Comparison of ENCODE assay signal across 22 cellular contexts in the genomic region with DNA sequence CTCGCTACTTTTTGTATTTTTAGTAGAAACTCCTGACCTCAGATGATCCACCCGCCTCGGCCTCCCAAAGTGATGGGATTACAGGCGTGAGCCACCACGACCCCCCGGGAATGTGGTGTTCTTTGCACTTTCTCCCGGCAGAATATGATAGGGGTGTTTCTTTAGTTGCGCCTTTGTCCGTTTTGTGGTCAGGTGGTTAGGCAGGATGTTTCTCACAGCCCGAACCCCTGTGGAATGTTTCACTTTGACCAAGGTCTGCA. TPM values are rescaled to one million over a fixed set of nuclear protein-coding genes. Genes with fewer than 3 reads are reported as not detected.
DNase-seq lines count a peak whose midpoint lies in the region; ATAC-seq and TF ChIP-seq lines count a peak whose summit lies in the region.
"Had no signal": no experiment of that assay in that cellular context is flagged by ENCODE, and none has a peak within 500 bp of the region (broad histone marks: within the 10 kb centered on the region; RNA-seq: fewer than 3 reads in every experiment).

No MANE protein-coding gene starts in this region.

- H3K27me3 Mint-ChIP-seq in activated naive CD8-positive, alpha-beta T cell treated with anti-CD3 and anti-CD28 coated beads for 36 hours: no peaks in the 10 kb centered on the region
- H3K27me3 Mint-ChIP-seq in activated naive CD8-positive, alpha-beta T cell treated with anti-CD3 and anti-CD28 coated beads, Interleukin-2, amount 50 U/mL, for 24 hours: no peaks in the 10 kb centered on the region
- H3K27me3 Mint-ChIP-seq: activated CD4-positive, alpha-beta memory T cell treated with anti-CD3 and anti-CD28 coated beads, Interleukin-2, amount 10 ng/mL, durations not matched to agents 7 days and 5 days; effector memory CD8-positive, alpha-beta T cell had no signal

- H3K4me1 ChIP-seq in DND-41 (ENCODE audit: insufficient read depth, low read length) (peaks cover 33% of the 10 kb centered on the region), hepatocyte (ENCODE audit: insufficient read depth) (peaks cover 4% of the 10 kb centered on the region), skeletal muscle tissue (ENCODE audit: control insufficient read depth in 3 of 3, insufficient read depth in 3 of 3, low read length in 3 of 3) (peaks cover 6 to 20% (median 15%) of the 10 kb centered on the region in 3 donors)
- H3K4me1 ChIP-seq: uterus had no signal

- H3K9me3 ChIP-seq in DND-41 (ENCODE audit: insufficient read depth, low read length, severe bottlenecking) (no peaks in the 10 kb centered on the region), hepatocyte (ENCODE audit: low read depth) (no peaks in the 10 kb centered on the region), skeletal muscle tissue (ENCODE audit: control insufficient read depth in 3 of 3, low read length in 3 of 3) (no peaks in the 10 kb centered on the region)
- H3K9me3 ChIP-seq: esophagus squamous epithelium, uterus had no signal

- WGBS in hepatocyte (ENCODE audit: low lambda C conversion rate, missing lambda C conversion rate): 93% methylated on average over 10 of the region's 10 CpGs

- H3K27ac Mint-ChIP-seq in activated naive CD8-positive, alpha-beta T cell treated with anti-CD3 and anti-CD28 coated beads for 36 hours: peak overlapping the region; percentile 88
- no peak overlapping the region for H3K27ac Mint-ChIP-seq in activated naive CD8-positive, alpha-beta T cell treated with anti-CD3 and anti-CD28 coated beads, Interleukin-2, amount 50 U/mL, for 24 hours

- H3K36me3 ChIP-seq in DND-41 (ENCODE audit: insufficient read depth, low read length): peaks cover 42% of the 10 kb centered on the region
- no peaks in the 10 kb centered on the region for H3K36me3 ChIP-seq in hepatocyte (replicated peaks; ENCODE audit: insufficient read depth, low read depth)
- peaks cover 0 to 6% (median 0%) of the 10 kb centered on the region in 3 donors for H3K36me3 ChIP-seq in skeletal muscle tissue (ENCODE audit: control insufficient read depth in 3 of 3, insufficient read depth in 3 of 3, low read length in 3 of 3)
- H3K36me3 ChIP-seq: uterus had no signal

- H3K9me3 Mint-ChIP-seq in activated naive CD8-positive, alpha-beta T cell treated with anti-CD3 and anti-CD28 coated beads for 36 hours: no peaks in the 10 kb centered on the region
- no peaks in the 10 kb centered on the region for H3K9me3 Mint-ChIP-seq in activated naive CD8-positive, alpha-beta T cell treated with anti-CD3 and anti-CD28 coated beads, Interleukin-2, amount 50 U/mL, for 24 hours
- H3K9me3 Mint-ChIP-seq: activated CD4-positive, alpha-beta memory T cell treated with anti-CD3 and anti-CD28 coated beads, Interleukin-2, amount 10 ng/mL, durations not matched to agents 7 days and 5 days; effector memory CD8-positive, alpha-beta T cell had no signal

- peaks cover 58% of the 10 kb centered on the region for H3K36me3 Mint-ChIP-seq in activated naive CD8-positive, alpha-beta T cell treated with anti-CD3 and anti-CD28 coated beads for 36 hours
- H3K36me3 Mint-ChIP-seq in activated naive CD8-positive, alpha-beta T cell treated with anti-CD3 and anti-CD28 coated beads, Interleukin-2, amount 50 U/mL, for 24 hours (ENCODE audit: low read depth): peaks cover 49% of the 10 kb centered on the region

- no peak overlapping the region for H3K4me2 ChIP-seq in DND-41 (ENCODE audit: insufficient read depth, low read length)
- H3K4me2 ChIP-seq in hepatocyte: no peak overlapping the region

- no peaks in the 10 kb centered on the region for H3K9me2 ChIP-seq in hepatocyte (replicated peaks; ENCODE audit: insufficient read depth)

- H3K4me3 Mint-ChIP-seq in activated naive CD8-positive, alpha-beta T cell treated with anti-CD3 and anti-CD28 coated beads for 36 hours: no peak overlapping the region
- H3K4me3 Mint-ChIP-seq in activated naive CD8-positive, alpha-beta T cell treated with anti-CD3 and anti-CD28 coated beads, Interleukin-2, amount 50 U/mL, for 24 hours: no peak overlapping the region

- no peak overlapping the region for H3K27ac ChIP-seq in DND-41 (ENCODE audit: low read length)
- H3K27ac ChIP-seq in hepatocyte: peak overlapping the region; percentile 100
- H3K27ac ChIP-seq in skeletal muscle tissue (ENCODE audit: low read depth, low read length): peak overlapping the region; percentile 100

- H4K20me1 ChIP-seq in DND-41 (ENCODE audit: insufficient read depth, low read length) (peaks cover 26% of the 10 kb centered on the region), hepatocyte (ENCODE audit: insufficient read depth, poor library complexity, severe bottlenecking) (peaks cover 29% of the 10 kb centered on the region)

- no peak overlapping the region for H3K9ac ChIP-seq in DND-41 (ENCODE audit: low read depth, low read length)
- no peak overlapping the region for H3K9ac ChIP-seq in skeletal muscle tissue (ENCODE audit: low read depth in 1 of 3, low read length in 3 of 3)

- peaks cover 39% of the 10 kb centered on the region for H3K79me2 ChIP-seq in DND-41 (ENCODE audit: insufficient read depth, low read length)
- H3K79me2 ChIP-seq in hepatocyte: peaks cover 36% of the 10 kb centered on the region

- TF ChIP-seq CTCF in DND-41 (IDR thresholded peaks at IDR 0.05; ENCODE audit: borderline replicate concordance, extremely low read depth, low read length, poor library complexity, severe bottlenecking): no peak
- TF ChIP-seq CTCF in hepatocyte (IDR thresholded peaks at IDR 0.05; ENCODE audit: poor library complexity): no peak

- no peak for ATAC-seq in activated naive CD8-positive, alpha-beta T cell treated with anti-CD3 and anti-CD28 coated beads, Interleukin-2, amount 50 U/mL, for 24 hours
- no peak for ATAC-seq in DND-41 (ENCODE audit: insufficient read depth, low read depth)
- ATAC-seq in GM18870 (IDR thresholded peaks at IDR 0.05; ENCODE audit: unreplicated experiment): no peak
- ATAC-seq: effector memory CD8-positive, alpha-beta T cell had no signal

- 0 out of 2 replicates have a peak overlapping the region, but pooled peaks have one; percentile 96 for H2AFZ ChIP-seq in DND-41 (ENCODE audit: low read depth, low read length)
- H2AFZ ChIP-seq in hepatocyte: no peak overlapping the region

- DNase-seq in activated naive CD8-positive, alpha-beta T cell treated with anti-CD3 and anti-CD28 coated beads for 36 hours: no peak
- no peak for DNase-seq in activated naive CD8-positive, alpha-beta T cell treated with anti-CD3 and anti-CD28 coated beads, Interleukin-2, amount 50 U/mL, for 24 hours
- no peak for DNase-seq in DND-41
- no peak for DNase-seq in hepatocyte (ENCODE audit: low spot score)
- no peak for DNase-seq in NCI-H748 (lab: John Stamatoyannopoulos, UW; ENCODE audit: unreplicated experiment)
- no peak for DNase-seq in KG1 (lab: John Stamatoyannopoulos, UW)
- DNase-seq: activated CD4-positive, alpha-beta memory T cell treated with anti-CD3 and anti-CD28 coated beads, Interleukin-2, amount 10 ng/mL, durations not matched to agents 7 days and 5 days; activated naive CD4-positive, alpha-beta T cell treated with anti-CD3 and anti-CD28 coated beads, Interleukin-2, amount 50 U/mL, for 16 hours; activated T-cell treated with anti-CD3 and anti-CD28 coated beads, Interleukin-2, amount 50 U/mL, for 1 hour; DMS79; effector memory CD8-positive, alpha-beta T cell; esophagus squamous epithelium; KBM-7; NCI-H1694; NCI-H748 treated with DMSO at 0.1 percent for 48 hours; occipital lobe; retina; SHP77; stimulated activated CD4-positive, alpha-beta T cell treated with anti-CD3 and anti-CD28 coated beads, Interleukin-15, amount 100 ng/mL, for 24 hours had no signal

- peaks cover 17% of the 10 kb centered on the region for H3K4me1 Mint-ChIP-seq in activated naive CD8-positive, alpha-beta T cell treated with anti-CD3 and anti-CD28 coated beads for 36 hours
- H3K4me1 Mint-ChIP-seq in activated naive CD8-positive, alpha-beta T cell treated with anti-CD3 and anti-CD28 coated beads, Interleukin-2, amount 50 U/mL, for 24 hours: peaks cover 24% of the 10 kb centered on the region

- H3K27me3 ChIP-seq in DND-41 (ENCODE audit: insufficient read depth, low read length, poor library complexity) (no peaks in the 10 kb centered on the region), hepatocyte (no peaks in the 10 kb centered on the region), skeletal muscle tissue (ENCODE audit: control insufficient read depth in 3 of 3, insufficient read depth in 3 of 3, low read length in 3 of 3) (no peaks in the 10 kb centered on the region)
- H3K27me3 ChIP-seq: esophagus squamous epithelium, uterus had no signal

- H3K4me3 ChIP-seq in DND-41 (ENCODE audit: low read depth in 1 of 2, low read length in 2 of 2) (no peak overlapping the region), hepatocyte (no peak overlapping the region), skeletal muscle tissue (ENCODE audit: low read length in 3 of 3) (no peak overlapping the region)

RNA-seq across cellular contexts. Expression of a gene that starts 1.2 kb away (rescaled TPM):
- 10 to 100 TPM; 64.5 to 70.2 TPM for total RNA-seq in activated naive CD8-positive, alpha-beta T cell treated with anti-CD3 and anti-CD28 coated beads for 36 hours
- total RNA-seq in hepatocyte (82.2 and 98.4 TPM in 2 replicates), skeletal muscle tissue (99.2 TPM)
- 51.0 and 61.6 TPM in 2 replicates for polyA plus RNA-seq in hepatocyte

RNA-seq across cellular contexts. Expression of a gene that starts 23.2 kb away (rescaled TPM):
- total RNA-seq in activated naive CD8-positive, alpha-beta T cell treated with anti-CD3 and anti-CD28 coated beads for 36 hours: 10 to 100 TPM; 34.0 to 41.1 TPM
- total RNA-seq in hepatocyte (56.6 and 59.0 TPM in 2 replicates), skeletal muscle tissue (63.7 TPM)
- polyA plus RNA-seq in hepatocyte: 23.0 and 26.4 TPM in 2 replicates

RNA-seq across cellular contexts. Expression of a gene that starts 23.5 kb away (rescaled TPM):
- total RNA-seq in activated naive CD8-positive, alpha-beta T cell treated with anti-CD3 and anti-CD28 coated beads for 36 hours: 10 to 100 TPM; 30.2 to 33.9 TPM
- total RNA-seq in hepatocyte (17.3 and 23.7 TPM in 2 replicates), skeletal muscle tissue (23.0 TPM)
- polyA plus RNA-seq in hepatocyte: 14.0 and 17.0 TPM in 2 replicates

RNA-seq across cellular contexts. Expression of a gene that starts 54.0 kb away (rescaled TPM):
- 100 to 1,000 TPM; 549 to 557 TPM for total RNA-seq in activated naive CD8-positive, alpha-beta T cell treated with anti-CD3 and anti-CD28 coated beads for 36 hours
- total RNA-seq in hepatocyte (208 and 237 TPM in 2 replicates), skeletal muscle tissue (180 TPM)
- polyA plus RNA-seq in hepatocyte: 133 TPM in 2 replicates
